7 cellular contexts compared by ENCODE assay signal in the genomic region with DNA sequence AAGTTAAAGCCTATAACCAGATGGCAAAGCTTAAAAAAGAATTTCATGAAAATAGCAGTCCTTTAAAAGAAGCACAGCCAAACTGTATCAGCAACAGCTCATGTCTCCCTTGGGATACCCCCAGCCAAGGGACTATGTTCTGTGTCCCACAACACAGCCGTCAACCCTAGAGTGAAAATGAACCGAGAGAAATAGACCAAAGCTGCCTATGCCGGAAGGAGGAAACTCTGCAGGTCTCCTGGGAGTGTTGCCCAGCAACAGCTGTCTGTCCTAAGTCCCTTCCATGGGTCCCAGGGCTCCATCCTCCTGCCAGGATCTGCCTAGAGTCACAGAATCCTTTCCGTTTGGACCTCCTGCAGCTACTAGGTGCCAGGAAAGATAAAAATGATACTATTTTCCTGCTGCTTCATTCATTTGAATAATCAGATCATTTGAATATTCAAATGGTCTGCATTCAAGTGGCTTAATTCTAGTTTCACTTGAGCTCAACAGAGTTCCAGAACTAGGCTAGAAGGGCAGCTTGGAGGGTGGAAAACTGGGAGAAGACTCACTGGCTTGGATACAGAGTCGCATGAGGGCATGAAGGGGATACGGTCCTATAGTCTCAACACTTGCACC. TPM values are rescaled to one million over a fixed set of nuclear protein-coding genes. Genes with fewer than 3 reads are reported as not detected.
DNase-seq lines count a peak whose midpoint lies in the region; ATAC-seq lines count a peak whose summit lies in the region.

No MANE protein-coding gene starts in this region.

- intact Hi-C loops in activated T-helper 2 cell treated with anti-CD3 and anti-CD28 coated beads, Interferon-gamma antibody, Interleukin-2, Interleukin-4, amounts not matched to agents 10 μg/mL and 5 μg/mL and 100 μg/mL, durations not matched to agents 14 hours and 24 hours and 36 hours (cut with micrococcal nuclease): no loop called here

- peaks cover 11% of the 10 kb centered on the region for H3K36me3 Mint-ChIP-seq in natural killer cell treated with Interleukin-12 subunit alpha and Interleukin-12 subunit beta and Interleukin-15 and Interleukin-18, amount 100 ng/mL, for 72 hours
- H3K36me3 Mint-ChIP-seq in activated T-helper 2 cell treated with anti-CD3 and anti-CD28 coated beads, Interferon-gamma antibody, Interleukin-2, Interleukin-4, amounts not matched to agents 10 μg/mL and 5 μg/mL and 100 μg/mL, durations not matched to agents 14 hours and 24 hours and 36 hours (ENCODE audit: low read depth): peaks cover 67% of the 10 kb centered on the region

- ATAC-seq in GM18907 (IDR thresholded peaks at IDR 0.05; ENCODE audit: unreplicated experiment) (peak; percentile 87), HG02588 (IDR thresholded peaks at IDR 0.05; ENCODE audit: unreplicated experiment) (peak; percentile 89)
- no peak for ATAC-seq in natural killer cell treated with Interleukin-12 subunit alpha and Interleukin-12 subunit beta and Interleukin-15 and Interleukin-18, amount 100 ng/mL, for 72 hours

- no peak overlapping the region for H3K4me3 Mint-ChIP-seq in natural killer cell treated with Interleukin-12 subunit alpha and Interleukin-12 subunit beta and Interleukin-15 and Interleukin-18, amount 100 ng/mL, for 72 hours
- H3K4me3 Mint-ChIP-seq in activated T-helper 2 cell treated with anti-CD3 and anti-CD28 coated beads, Interferon-gamma antibody, Interleukin-2, Interleukin-4, amounts not matched to agents 10 μg/mL and 5 μg/mL and 100 μg/mL, durations not matched to agents 14 hours and 24 hours and 36 hours (ENCODE audit: low read depth): no peak overlapping the region

- H3K4me1 Mint-ChIP-seq in natural killer cell treated with Interleukin-12 subunit alpha and Interleukin-12 subunit beta and Interleukin-15 and Interleukin-18, amount 100 ng/mL, for 72 hours (ENCODE audit: low read depth in 2 of 2): peaks cover 31 to 51% of the 10 kb centered on the region in 2 donors
- H3K4me1 Mint-ChIP-seq in activated T-helper 2 cell treated with anti-CD3 and anti-CD28 coated beads, Interferon-gamma antibody, Interleukin-2, Interleukin-4, amounts not matched to agents 10 μg/mL and 5 μg/mL and 100 μg/mL, durations not matched to agents 14 hours and 24 hours and 36 hours (ENCODE audit: low read depth): peaks cover 14% of the 10 kb centered on the region

- DNase-seq in NCI-H526 treated with DMSO at 0.1 percent for 48 hours (lab: John Stamatoyannopoulos, UW) (peak; percentile 86), NCI-H1092 treated with DMSO at 0.1 percent for 48 hours (lab: John Stamatoyannopoulos, UW) (no peak), cerebellar cortex (ENCODE audit: low spot score) (no peak)
- no peak for DNase-seq in natural killer cell treated with Interleukin-12 subunit alpha and Interleukin-12 subunit beta and Interleukin-15 and Interleukin-18, amount 100 ng/mL, for 72 hours (ENCODE audit: low spot score)
- no peak for DNase-seq in activated T-helper 2 cell treated with anti-CD3 and anti-CD28 coated beads, Interferon-gamma antibody, Interleukin-2, Interleukin-4, amounts not matched to agents 10 μg/mL and 5 μg/mL and 100 μg/mL, durations not matched to agents 14 hours and 24 hours and 36 hours (ENCODE audit: low spot score)

- H3K9me3 Mint-ChIP-seq in natural killer cell treated with Interleukin-12 subunit alpha and Interleukin-12 subunit beta and Interleukin-15 and Interleukin-18, amount 100 ng/mL, for 72 hours: no peaks in the 10 kb centered on the region
- no peaks in the 10 kb centered on the region for H3K9me3 Mint-ChIP-seq in activated T-helper 2 cell treated with anti-CD3 and anti-CD28 coated beads, Interferon-gamma antibody, Interleukin-2, Interleukin-4, amounts not matched to agents 10 μg/mL and 5 μg/mL and 100 μg/mL, durations not matched to agents 14 hours and 24 hours and 36 hours

- H3K27me3 Mint-ChIP-seq in natural killer cell treated with Interleukin-12 subunit alpha and Interleukin-12 subunit beta and Interleukin-15 and Interleukin-18, amount 100 ng/mL, for 72 hours: no peaks in the 10 kb centered on the region
- no peaks in the 10 kb centered on the region for H3K27me3 Mint-ChIP-seq in activated T-helper 2 cell treated with anti-CD3 and anti-CD28 coated beads, Interferon-gamma antibody, Interleukin-2, Interleukin-4, amounts not matched to agents 10 μg/mL and 5 μg/mL and 100 μg/mL, durations not matched to agents 14 hours and 24 hours and 36 hours (ENCODE audit: low read depth)

- peak overlapping the region; percentile 67 to 88 for H3K27ac Mint-ChIP-seq in natural killer cell treated with Interleukin-12 subunit alpha and Interleukin-12 subunit beta and Interleukin-15 and Interleukin-18, amount 100 ng/mL, for 72 hours
- H3K27ac Mint-ChIP-seq in activated T-helper 2 cell treated with anti-CD3 and anti-CD28 coated beads, Interferon-gamma antibody, Interleukin-2, Interleukin-4, amounts not matched to agents 10 μg/mL and 5 μg/mL and 100 μg/mL, durations not matched to agents 14 hours and 24 hours and 36 hours: no peak overlapping the region

RNA-seq across cellular contexts. Expression of gene TRANK1, which starts 53.1 kb away (rescaled TPM):
- 10 to 100 TPM; 10.0 to 11.5 TPM for total RNA-seq in natural killer cell treated with Interleukin-12 subunit alpha and Interleukin-12 subunit beta and Interleukin-15 and Interleukin-18, amount 100 ng/mL, for 72 hours
- total RNA-seq in activated T-helper 2 cell treated with anti-CD3 and anti-CD28 coated beads, Interferon-gamma antibody, Interleukin-2, Interleukin-4, amounts not matched to agents 10 μg/mL and 5 μg/mL and 100 μg/mL, durations not matched to agents 14 hours and 24 hours and 36 hours: 1.1 and 1.8 TPM in 2 replicates

Comparison
In these comparisons a context has a peak if more than half of its experiments do, and no peak if none do; other contexts are left out.
1. ATAC-seq: peak in GM18907 (single experiment) and HG02588 (single experiment); none in natural killer cell treated with Interleukin-12 subunit alpha and Interleukin-12 subunit beta and Interleukin-15 and Interleukin-18, amount 100 ng/mL, for 72 hours (0 of 2).